ENCODE assay signal across 8 cellular contexts in the genomic region with DNA sequence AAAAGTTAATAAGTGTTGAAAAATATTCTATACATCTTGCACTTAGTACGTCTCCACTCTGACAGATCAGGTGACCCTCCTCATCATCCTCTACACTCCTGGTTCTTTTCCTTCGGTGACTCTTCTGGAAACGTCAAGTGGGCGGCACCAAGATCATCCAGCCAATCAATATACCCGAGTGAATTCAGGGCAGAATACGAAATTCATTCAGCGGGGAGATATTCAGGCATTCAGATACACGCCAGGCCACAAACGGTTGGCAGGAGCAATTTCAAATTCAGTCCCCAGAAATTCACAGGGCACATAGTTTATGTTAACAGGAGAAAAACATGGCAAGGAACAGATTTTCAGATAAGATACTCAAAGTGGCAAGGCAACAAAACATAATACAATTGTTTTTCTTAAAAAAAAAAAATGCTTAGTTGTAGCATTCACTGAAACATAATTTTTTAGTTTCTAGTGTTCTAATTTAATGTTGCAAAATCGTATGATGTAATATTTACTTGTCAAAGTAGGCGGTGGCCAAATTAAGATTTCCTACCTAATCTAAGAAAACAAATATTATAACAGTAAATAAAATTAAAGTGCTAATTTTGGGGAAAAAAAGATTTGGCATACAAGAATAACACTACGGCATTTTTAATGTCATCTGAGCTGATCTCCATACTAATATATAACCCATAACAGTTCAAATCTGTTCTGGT. TPM values are rescaled to one million over a fixed set of nuclear protein-coding genes. Genes with fewer than 3 reads are reported as not detected.
A peak's percentile ranks its signal among the peaks of the same experiment; 100 is the strongest.
DNase-seq lines count a peak whose midpoint lies in the region; ATAC-seq, FAIRE-seq and TF ChIP-seq lines count a peak whose summit lies in the region.

No MANE protein-coding gene starts in this region.

- peak overlapping the region in 4 of 5 experiments; percentile 2 to 65 (median 41) for H3K27ac Mint-ChIP-seq in brain

- H3K9me3 ChIP-seq in liver (ENCODE audit: control insufficient read depth in 4 of 4, low read length in 3 of 4), result no peaks in the 10 kb centered on the region

- H3K36me3 Mint-ChIP-seq in brain, result peaks cover 79% of the 10 kb centered on the region

- H3K27me3 ChIP-seq in liver (ENCODE audit: control insufficient read depth in 4 of 4, insufficient read depth in 4 of 4, low read length in 3 of 4), result no peaks in the 10 kb centered on the region

- H3K4me1 ChIP-seq in liver (ENCODE audit: control insufficient read depth in 4 of 4, insufficient read depth in 4 of 4, low read length in 3 of 4), result peaks cover under 1 to 32% (median 27%) of the 10 kb centered on the region in 4 donors

- no peak for FAIRE-seq in H54 (lab: Jason Lieb, UNC)

- H3K27ac ChIP-seq in liver (ENCODE audit: low read depth in 1 of 2, low read length in 2 of 2), result peak overlapping the region; percentile 45 to 65

- peak; percentile 59 for DNase-seq in activated CD4-positive, alpha-beta T cell treated with anti-CD3 and anti-CD28 coated beads for 48 hours
- no peak for DNase-seq in activated CD4-positive, alpha-beta T cell treated with anti-CD3 and anti-CD28 coated beads for 1 hour
- DNase-seq in stromal cell of bone marrow (ENCODE audit: low read depth), result peak; percentile 61
- no peak for DNase-seq in H54 (ENCODE audit: insufficient read length, low spot score)

- H3K4me1 Mint-ChIP-seq in brain, result peaks cover 62% of the 10 kb centered on the region

- H3K27me3 Mint-ChIP-seq in brain, result peaks cover 17% of the 10 kb centered on the region

- WGBS in liver, result 16% methylated on average over 12 of the region's 12 CpGs

- peaks cover 0 to 3% (median 0%) of the 10 kb centered on the region in 5 experiments for H3K9me3 Mint-ChIP-seq in brain

- no peak for TF ChIP-seq POLR2A in H54 (IDR thresholded peaks at IDR 0.05; ENCODE audit: low read depth, low read length)

- peak overlapping the region; percentile 47 to 99 for H3K9ac ChIP-seq in liver (ENCODE audit: low read depth in 1 of 2, low read length in 2 of 2)

- H3K4me3 ChIP-seq in liver (ENCODE audit: low read depth in 1 of 3, low read length in 3 of 3), result peak overlapping the region in 1 of 3 donors; percentile 11

- H3K36me3 ChIP-seq in liver (ENCODE audit: control insufficient read depth in 4 of 4, insufficient read depth in 3 of 4, low read depth in 1 of 4, low read length in 3 of 4), result peaks cover 13 to 42% (median 34%) of the 10 kb centered on the region in 4 donors

- TF ChIP-seq CTCF in brain (conservative IDR thresholded peaks at IDR 0.05) (no peak), liver (IDR thresholded peaks at IDR 0.05; ENCODE audit: low read depth, low read length, missing input control) (no peak)

- no peak for TF ChIP-seq RAD21 in liver (IDR thresholded peaks at IDR 0.05)

- ATAC-seq in HG03139 (IDR thresholded peaks at IDR 0.05; ENCODE audit: unreplicated experiment) (no peak), HG02938 (IDR thresholded peaks at IDR 0.05; ENCODE audit: unreplicated experiment) (no peak)

- peak overlapping the region; percentile 71 to 98 (median 94) for H3K4me3 Mint-ChIP-seq in brain

TF ChIP-seq in liver, 16 proteins besides CTCF, POLR2A, EP300 and RAD21:
- TF ChIP-seq TAF1 (conservative IDR thresholded peaks at IDR 0.05), result peak; percentile 86
- TF ChIP-seq SP1 (IDR thresholded peaks at IDR 0.05), result peak; percentile 15
- TF ChIP-seq, protein P1, sequence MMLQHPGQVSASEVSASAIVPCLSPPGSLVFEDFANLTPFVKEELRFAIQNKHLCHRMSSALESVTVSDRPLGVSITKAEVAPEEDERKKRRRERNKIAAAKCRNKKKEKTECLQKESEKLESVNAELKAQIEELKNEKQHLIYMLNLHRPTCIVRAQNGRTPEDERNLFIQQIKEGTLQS (IDR thresholded peaks at IDR 0.05), result no peak

RNA-seq across cellular contexts. Expression of a gene that starts 4.2 kb away (rescaled TPM):
- polyA plus RNA-seq in brain (ENCODE audit: insufficient read depth, low read depth, low replicate concordance) (27.9 TPM), liver (10 to 100 TPM; 21.2 to 53.7 TPM)
- 10 to 100 TPM; 69.9 to 86.3 TPM for total RNA-seq in liver

RNA-seq across cellular contexts. Expression of a gene that starts 28.6 kb away (rescaled TPM):
- polyA plus RNA-seq in brain (ENCODE audit: insufficient read depth, low read depth, low replicate concordance), result 17.1 TPM
- 10 to 100 TPM; 30.7 to 35.4 TPM for total RNA-seq in liver
- polyA plus RNA-seq in liver, result 1 to 10 TPM; 8.6 to 9.1 TPM

RNA-seq across cellular contexts. Expression of a gene that starts 28.9 kb away (rescaled TPM):
- polyA plus RNA-seq in brain (ENCODE audit: insufficient read depth, low read depth, low replicate concordance), result 26.6 TPM
- 10 to 100 TPM; 19.0 to 20.7 TPM for total RNA-seq in liver
- 10 to 100 TPM; 13.2 to 14.0 TPM for polyA plus RNA-seq in liver

RNA-seq across cellular contexts. Expression of a gene that starts 48.5 kb away (rescaled TPM):
- polyA plus RNA-seq in brain (ENCODE audit: insufficient read depth, low read depth, low replicate concordance), result 65.1 TPM
- 100 to 1,000 TPM; 169 to 189 TPM for total RNA-seq in liver
- 100 to 1,000 TPM in 1 of 2 donors, 10 to 100 TPM in 1; 63.0 to 154 TPM for polyA plus RNA-seq in liver

Comparison
In these comparisons a context has a peak if more than half of its experiments do, and no peak if none do; other contexts are left out.
1. DNase-seq: peak in activated CD4-positive, alpha-beta T cell treated with anti-CD3 and anti-CD28 coated beads for 48 hours (single experiment) and stromal cell of bone marrow (single experiment); none in activated CD4-positive, alpha-beta T cell treated with anti-CD3 and anti-CD28 coated beads for 1 hour (single experiment) and H54 (single experiment).